1 cellular context compared by ENCODE assay signal in the genomic region with DNA sequence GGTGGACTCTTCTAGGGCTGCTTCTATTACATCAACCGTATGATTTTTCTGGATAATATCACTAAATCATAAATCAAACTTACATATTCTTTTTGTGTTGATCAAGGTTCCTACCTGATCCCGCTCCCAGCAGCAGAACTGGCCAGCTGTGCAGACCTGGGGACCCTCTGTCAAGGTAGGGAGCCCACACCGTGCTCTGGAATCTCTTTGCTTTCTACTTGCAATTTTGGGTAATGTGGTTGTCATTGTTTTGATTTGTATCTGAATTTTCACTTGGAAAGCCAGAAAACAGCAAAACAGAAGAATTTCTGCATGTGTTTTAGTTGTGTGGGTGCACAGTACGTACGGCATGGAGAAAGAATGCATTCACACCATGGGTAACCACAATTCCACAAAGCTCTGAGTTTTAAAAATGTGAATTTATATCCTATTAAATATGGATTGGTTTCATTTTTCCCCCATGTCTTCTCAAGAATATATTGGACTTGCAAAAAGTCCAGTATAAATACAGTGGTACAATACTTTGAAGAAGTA.
TF ChIP-seq lines count a peak whose summit lies in the region.

No MANE protein-coding gene starts in this region.

TF ChIP-seq in IMR-90, 13 proteins besides CTCF, POLR2A, EP300 and RAD21 (continued from another document):
- no peak for TF ChIP-seq SMC3 (IDR thresholded peaks at IDR 0.05; ENCODE audit: low read depth, low read length)
- no peak for TF ChIP-seq NFE2L2 (IDR thresholded peaks at IDR 0.05; ENCODE audit: low read depth, low read length)
- TF ChIP-seq, protein P1, sequence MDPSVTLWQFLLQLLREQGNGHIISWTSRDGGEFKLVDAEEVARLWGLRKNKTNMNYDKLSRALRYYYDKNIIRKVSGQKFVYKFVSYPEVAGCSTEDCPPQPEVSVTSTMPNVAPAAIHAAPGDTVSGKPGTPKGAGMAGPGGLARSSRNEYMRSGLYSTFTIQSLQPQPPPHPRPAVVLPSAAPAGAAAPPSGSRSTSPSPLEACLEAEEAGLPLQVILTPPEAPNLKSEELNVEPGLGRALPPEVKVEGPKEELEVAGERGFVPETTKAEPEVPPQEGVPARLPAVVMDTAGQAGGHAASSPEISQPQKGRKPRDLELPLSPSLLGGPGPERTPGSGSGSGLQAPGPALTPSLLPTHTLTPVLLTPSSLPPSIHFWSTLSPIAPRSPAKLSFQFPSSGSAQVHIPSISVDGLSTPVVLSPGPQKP (IDR thresholded peaks at IDR 0.05; ENCODE audit: borderline replicate concordance, low read depth, low read length), result no peak
- TF ChIP-seq RCOR1 (IDR thresholded peaks at IDR 0.05; ENCODE audit: insufficient replicate concordance, low read length), result no peak
- no peak for TF ChIP-seq BHLHE40 (IDR thresholded peaks at IDR 0.05; ENCODE audit: low read depth, low read length)
